Comparison of ENCODE assay signal across 9 cellular contexts in the genomic region with DNA sequence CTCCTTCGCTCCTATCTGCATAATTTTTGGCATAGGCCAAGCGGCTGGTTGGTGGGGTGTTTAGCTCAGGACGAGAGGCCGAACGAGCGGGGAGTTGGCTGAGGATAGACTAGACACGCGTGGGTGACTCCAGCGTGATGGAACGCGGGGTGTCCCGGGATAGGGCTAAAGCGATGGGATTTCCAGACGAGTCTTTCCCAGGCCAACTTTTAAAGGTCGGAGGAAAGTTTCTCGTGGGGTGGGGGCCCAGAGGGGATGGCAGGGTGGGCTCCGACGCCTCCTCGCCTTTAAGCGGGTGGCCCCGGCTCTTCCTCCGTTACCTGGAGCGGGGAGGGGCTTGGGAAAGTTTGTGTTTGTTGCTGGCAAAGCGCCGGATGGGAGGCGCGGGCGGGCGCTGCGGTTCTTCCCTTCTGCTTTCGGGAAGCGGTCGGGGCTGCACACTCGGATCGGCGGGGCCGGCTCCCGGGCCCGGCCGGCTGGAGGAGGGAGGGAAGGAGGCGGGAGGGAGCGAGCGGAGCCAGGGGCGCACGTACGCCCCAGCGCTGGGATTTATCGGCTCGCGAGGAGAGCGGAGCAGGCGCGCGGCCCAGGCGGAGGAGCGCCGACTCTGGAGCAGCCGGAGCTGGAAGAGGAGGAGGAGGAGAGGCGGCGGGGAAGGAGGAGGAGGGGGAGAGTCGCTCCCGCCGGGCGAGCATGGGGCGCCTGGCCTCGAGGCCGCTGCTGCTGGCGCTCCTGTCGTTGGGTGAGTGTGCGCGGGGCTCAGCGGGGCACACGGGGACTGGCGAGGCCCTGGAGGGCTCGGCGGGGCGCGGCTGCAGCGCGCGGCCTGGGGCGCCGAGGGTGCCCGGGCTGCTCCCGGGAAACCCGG. TPM values are rescaled to one million over a fixed set of nuclear protein-coding genes. Genes with fewer than 3 reads are reported as not detected.
DNase-seq lines count a peak whose midpoint lies in the region; ATAC-seq and TF ChIP-seq lines count a peak whose summit lies in the region.
"Had no signal": no experiment of that assay in that cellular context is flagged by ENCODE, and none has a peak within 500 bp of the region (broad histone marks: within the 10 kb centered on the region; RNA-seq: fewer than 3 reads in every experiment).

PTGFRN (plus strand) TSS at position 406 of the 868 bp plus-strand sequence; CDS start at position 694, 288 bp downstream.

- no peaks in the 10 kb centered on the region for H3K27me3 ChIP-seq in transverse colon

- TF ChIP-seq EP300 in transverse colon (IDR thresholded peaks at IDR 0.05; ENCODE audit: low read depth), result no peak

- no peaks in the 10 kb centered on the region for H3K9me3 ChIP-seq in transverse colon

- no peaks in the 10 kb centered on the region for H3K36me3 Mint-ChIP-seq in natural killer cell treated with Interleukin-12 subunit alpha and Interleukin-12 subunit beta and Interleukin-15 and Interleukin-18, amount 100 ng/mL, for 72 hours

- H3K4me3 ChIP-seq in foreskin fibroblast (ENCODE audit: low read depth in 1 of 2, low read length in 2 of 2), result peak within 1 kb of the TSS; percentile 59 to 65
- peak within 1 kb of the TSS; percentile 63 to 89 (median 75) for H3K4me3 ChIP-seq in transverse colon

- peak; percentile 69 for TF ChIP-seq POLR2A in transverse colon (IDR thresholded peaks at IDR 0.05)

- TF ChIP-seq CTCF in foreskin fibroblast (IDR thresholded peaks at IDR 0.05; ENCODE audit: low read depth, low read length) (no peak), transverse colon (IDR thresholded peaks at IDR 0.05) (no peak)

- H3K4me3 Mint-ChIP-seq in natural killer cell treated with Interleukin-12 subunit alpha and Interleukin-12 subunit beta and Interleukin-15 and Interleukin-18, amount 100 ng/mL, for 72 hours, result peak within 1 kb of the TSS; percentile 56

- ATAC-seq in natural killer cell treated with Interleukin-12 subunit alpha and Interleukin-12 subunit beta and Interleukin-15 and Interleukin-18, amount 100 ng/mL, for 72 hours, result peak; percentile 58 to 66

- peak within 1 kb of the TSS; percentile 83 to 94 (median 92) for H3K27ac ChIP-seq in transverse colon

- H3K36me3 ChIP-seq in transverse colon, result no peaks in the 10 kb centered on the region

- H3K4me1 Mint-ChIP-seq in natural killer cell treated with Interleukin-12 subunit alpha and Interleukin-12 subunit beta and Interleukin-15 and Interleukin-18, amount 100 ng/mL, for 72 hours (ENCODE audit: low read depth in 2 of 2), result peaks cover 3 to 6% of the 10 kb centered on the region in 2 donors

- in situ Hi-C loops in transverse colon (cut with MboI; ENCODE audit: low pct_ligation_motif_present in 1 of 4, low pct_unique_long_range_greater_than_20kb in 1 of 4, low sequenced_read_pairs in 3 of 4), result no loop called here

- intact Hi-C loops in transverse colon (cut with DNase I; ENCODE audit: low total_unique reads), result loop anchor here (5.0 kb wide), 1 partner anchor 43 kb away; no protein-coding TSS in a partner anchor

- H3K9me3 Mint-ChIP-seq in natural killer cell treated with Interleukin-12 subunit alpha and Interleukin-12 subunit beta and Interleukin-15 and Interleukin-18, amount 100 ng/mL, for 72 hours, result no peaks in the 10 kb centered on the region

- peaks cover 9 to 20% of the 10 kb centered on the region in 2 donors for H3K27me3 Mint-ChIP-seq in natural killer cell treated with Interleukin-12 subunit alpha and Interleukin-12 subunit beta and Interleukin-15 and Interleukin-18, amount 100 ng/mL, for 72 hours

- DNase-seq in NCI-H2081 (lab: John Stamatoyannopoulos, UW) (peak; percentile 22 to 64), NCI-H2081 treated with DMSO at 0.1 percent for 48 hours (lab: John Stamatoyannopoulos, UW) (no peak), NCI-H510A treated with DMSO at 0.1 percent for 48 hours (lab: John Stamatoyannopoulos, UW) (peak; percentile 55), foreskin fibroblast (peak; percentile 32 to 71), transverse colon (peak; percentile 73), GDM1 (lab: John Stamatoyannopoulos, UW) (no peak)
- peak; percentile 64 for DNase-seq in activated effector memory CD4-positive, alpha-beta T cell treated with anti-CD3 and anti-CD28 coated beads, Interleukin-2, amount 50 U/mL, for 16 hours
- no peak for DNase-seq in natural killer cell treated with Interleukin-12 subunit alpha and Interleukin-12 subunit beta and Interleukin-15 and Interleukin-18, amount 100 ng/mL, for 72 hours (ENCODE audit: low spot score)
- DNase-seq: DND-41 had no signal

- H3K4me1 ChIP-seq in transverse colon, result peaks cover 7 to 37% (median 29%) of the 10 kb centered on the region in 4 donors

- peak within 1 kb of the TSS in 1 of 2 donors; percentile 26 for H3K27ac Mint-ChIP-seq in natural killer cell treated with Interleukin-12 subunit alpha and Interleukin-12 subunit beta and Interleukin-15 and Interleukin-18, amount 100 ng/mL, for 72 hours

- WGBS in transverse colon (ENCODE audit: low coverage in 1 of 2), 2 donors, result 0 to 9% methylated on average over 5 to 68 of the region's 86 CpGs

RNA-seq across cellular contexts. Expression of gene PTGFRN, which starts in this region (rescaled TPM):
- 1 to 10 TPM; 2.2 to 6.4 TPM for total RNA-seq in natural killer cell treated with Interleukin-12 subunit alpha and Interleukin-12 subunit beta and Interleukin-15 and Interleukin-18, amount 100 ng/mL, for 72 hours
- total RNA-seq in transverse colon, result 10 to 100 TPM; 39.6 to 98.9 (median 73.9) TPM

Comparison
In these comparisons a context has a peak if more than half of its experiments do, and no peak if none do; other contexts are left out.
1. RNA of gene PTGFRN (total RNA-seq): 39.6 to 98.9 TPM in transverse colon; 2.2 to 6.4 TPM in natural killer cell treated with Interleukin-12 subunit alpha and Interleukin-12 subunit beta and Interleukin-15 and Interleukin-18, amount 100 ng/mL, for 72 hours; every median in the first group is over 4 times any median in the second.
2. DNase-seq: peak in NCI-H2081 (2 of 2), NCI-H510A treated with DMSO at 0.1 percent for 48 hours (single experiment), activated effector memory CD4-positive, alpha-beta T cell treated with anti-CD3 and anti-CD28 coated beads, Interleukin-2, amount 50 U/mL, for 16 hours (single experiment), foreskin fibroblast (2 of 2) and transverse colon (single experiment); none in NCI-H2081 treated with DMSO at 0.1 percent for 48 hours (single experiment), natural killer cell treated with Interleukin-12 subunit alpha and Interleukin-12 subunit beta and Interleukin-15 and Interleukin-18, amount 100 ng/mL, for 72 hours (single experiment) and GDM1 (single experiment).